Comparison of ENCODE assay signal across 23 cellular contexts in genomic region chr2:106109675-106110074, GRCh38.
"Had no signal": no experiment of that assay in that cellular context is flagged by ENCODE, and none has a peak within 500 bp of the region (broad histone marks: within the 10 kb centered on the region; RNA-seq: fewer than 3 reads in every experiment).

No MANE protein-coding gene starts in this region.

- H3K27ac ChIP-seq: colonic mucosa, dorsolateral prefrontal cortex, epithelial cell of prostate, gastroesophageal sphincter, heart left ventricle, SK-N-MC, spleen, thoracic aorta, upper lobe of left lung, WERI-Rb-1 had no signal

- H3K4me3 Mint-ChIP-seq: activated T-cell treated with anti-CD3 and anti-CD28 coated beads, Interleukin-2, amount 50 U/mL, for 4 hours; memory B cell; T-cell; T-helper 2 cell treated with Interferon-gamma antibody and Interleukin-4, amounts not matched to agents 5 μg/mL and 100 μg/mL, for 36 hours had no signal

- H3K4me1 ChIP-seq: colonic mucosa had no signal

- DNase-seq: activated CD4-positive, alpha-beta T cell treated with anti-CD3 and anti-CD28 coated beads for 1 hour; activated CD4-positive, alpha-beta T cell treated with anti-CD3 and anti-CD28 coated beads, Interleukin-2, amount 50 U/mL, for 1 hour; activated CD8-positive, alpha-beta memory T cell treated with anti-CD3 and anti-CD28 coated beads for 24 hours; activated CD8-positive, alpha-beta memory T cell treated with anti-CD3 and anti-CD28 coated beads, Interleukin-2, amount 50 U/mL, for 4 hours; activated naive CD4-positive, alpha-beta T cell treated with anti-CD3 and anti-CD28 coated beads, Interleukin-2, amount 50 U/mL, for 16 hours; activated T-cell treated with anti-CD3 and anti-CD28 coated beads, Interleukin-2, amount 50 U/mL, for 4 hours; colonic mucosa; dorsolateral prefrontal cortex; heart left ventricle; left colon; spleen; stimulated activated CD4-positive, alpha-beta T cell treated with anti-CD3 and anti-CD28 coated beads, Interleukin-4, amount 100 ng/mL, for 1 hour; stimulated activated naive CD4-positive, alpha-beta T cell treated with Interleukin-2 at 50 U/mL for 16 hours; T-cell; upper lobe of left lung; WERI-Rb-1 had no signal

- H3K4me1 Mint-ChIP-seq: memory B cell had no signal

- H3K27me3 Mint-ChIP-seq: memory B cell, progenitor cell of endocrine pancreas, T-cell had no signal

- H3K4me3 ChIP-seq: colonic mucosa, dorsolateral prefrontal cortex, gastroesophageal sphincter, heart left ventricle, SK-N-MC, spleen, thoracic aorta, upper lobe of left lung had no signal

- H3K9me3 ChIP-seq: colonic mucosa, gastroesophageal sphincter, heart left ventricle, spleen, thoracic aorta, upper lobe of left lung had no signal

- H3K9me3 Mint-ChIP-seq: activated T-cell treated with anti-CD3 and anti-CD28 coated beads, Interleukin-2, amount 50 U/mL, for 4 hours; memory B cell; T-cell; T-helper 2 cell treated with Interferon-gamma antibody and Interleukin-4, amounts not matched to agents 5 μg/mL and 100 μg/mL, for 36 hours had no signal

- H3K27me3 ChIP-seq: colonic mucosa, dorsolateral prefrontal cortex, gastroesophageal sphincter, heart left ventricle, spleen, upper lobe of left lung had no signal

- H3K36me3 ChIP-seq: colonic mucosa had no signal

- H3K27ac Mint-ChIP-seq: memory B cell; progenitor cell of endocrine pancreas; T-cell; T-helper 2 cell treated with Interferon-gamma antibody and Interleukin-4, amounts not matched to agents 5 μg/mL and 100 μg/mL, for 36 hours had no signal

- ATAC-seq: activated T-cell treated with anti-CD3 and anti-CD28 coated beads, Interleukin-2, amount 50 U/mL, for 4 hours; gastroesophageal sphincter; heart left ventricle; left colon; T-cell had no signal
